In the genomic region with DNA sequence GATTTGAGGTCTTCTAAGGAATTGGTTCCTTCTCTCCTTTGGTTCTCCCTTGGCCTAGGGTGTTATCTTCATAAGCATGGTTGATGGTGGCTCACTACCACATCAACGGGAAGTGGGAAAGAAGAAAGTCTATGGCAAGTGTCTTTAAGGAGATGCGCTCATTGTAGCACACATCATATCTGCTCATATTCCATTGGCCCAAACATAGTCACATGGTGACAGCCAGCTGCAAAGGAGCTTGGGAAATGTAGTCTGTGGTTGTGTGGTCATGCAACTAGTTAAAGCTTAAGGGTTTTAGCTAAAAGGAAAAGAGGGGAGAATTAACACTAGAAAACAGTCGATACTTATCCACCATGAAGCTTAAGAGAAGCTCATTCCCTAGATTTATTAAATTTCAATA, we compare ENCODE assay signal across 1 cellular context.
TF ChIP-seq lines count a peak whose summit lies in the region.

No MANE protein-coding gene starts in this region.

TF ChIP-seq in IMR-90, 13 proteins besides CTCF, POLR2A, EP300 and RAD21:
- TF ChIP-seq, protein P1, sequence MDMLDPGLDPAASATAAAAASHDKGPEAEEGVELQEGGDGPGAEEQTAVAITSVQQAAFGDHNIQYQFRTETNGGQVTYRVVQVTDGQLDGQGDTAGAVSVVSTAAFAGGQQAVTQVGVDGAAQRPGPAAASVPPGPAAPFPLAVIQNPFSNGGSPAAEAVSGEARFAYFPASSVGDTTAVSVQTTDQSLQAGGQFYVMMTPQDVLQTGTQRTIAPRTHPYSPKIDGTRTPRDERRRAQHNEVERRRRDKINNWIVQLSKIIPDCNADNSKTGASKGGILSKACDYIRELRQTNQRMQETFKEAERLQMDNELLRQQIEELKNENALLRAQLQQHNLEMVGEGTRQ (IDR thresholded peaks at IDR 0.05; ENCODE audit: low read depth, low read length), result peak; percentile 71
- TF ChIP-seq CEBPB (IDR thresholded peaks at IDR 0.05; ENCODE audit: low read depth, low read length), result no peak
